29 cellular contexts compared by ENCODE assay signal in genomic region chr4:8756816-8757215, GRCh38.
"Had no signal": no experiment of that assay in that cellular context is flagged by ENCODE, and none has a peak within 500 bp of the region (broad histone marks: within the 10 kb centered on the region; RNA-seq: fewer than 3 reads in every experiment).

No MANE protein-coding gene starts in this region.

- H3K36me3 ChIP-seq: esophagus muscularis mucosa, heart left ventricle, left lung, neutrophil, thoracic aorta, vagina had no signal

- H3K9me3 Mint-ChIP-seq: activated CD4-positive, alpha-beta memory T cell treated with anti-CD3 and anti-CD28 coated beads, Interleukin-2, amount 10 ng/mL, durations not matched to agents 7 days and 5 days; activated CD4-positive, alpha-beta T cell treated with anti-CD3 and anti-CD28 coated beads, Interleukin-2, amount 10 ng/mL, durations not matched to agents 7 days and 5 days; activated T-helper 2 cell treated with anti-CD3 and anti-CD28 coated beads, Interferon-gamma antibody, Interleukin-2, Interleukin-4, amounts not matched to agents 10 μg/mL and 5 μg/mL and 100 μg/mL, durations not matched to agents 14 hours and 24 hours and 36 hours; immature natural killer cell had no signal

- DNase-seq: activated CD4-positive, alpha-beta memory T cell treated with anti-CD3 and anti-CD28 coated beads, Interleukin-2, amount 10 ng/mL, durations not matched to agents 7 days and 5 days; activated CD4-positive, alpha-beta T cell treated with anti-CD3 and anti-CD28 coated beads for 1 hour; activated CD4-positive, alpha-beta T cell treated with anti-CD3 and anti-CD28 coated beads, Interleukin-2, amount 10 ng/mL, durations not matched to agents 7 days and 5 days; activated naive CD4-positive, alpha-beta T cell treated with Interleukin-2 at 50 U/mL for 16 hours; activated T-cell treated with anti-CD3 and anti-CD28 coated beads, Interleukin-2, amount 50 U/mL, for 48 hours; body of pancreas; cerebellar nuclear complex; cortex of kidney; foreskin keratinocyte; hypothalamus; immature natural killer cell; kidney glomerular epithelial cell; mesendoderm; stimulated activated CD4-positive, alpha-beta T cell treated with anti-CD3 and anti-CD28 coated beads, Interleukin-2, amount 100 ng/mL, for 48 hours; stimulated activated naive CD8-positive, alpha-beta T cell treated with anti-CD3 and anti-CD28 coated beads, Interleukin-15, Interleukin-2, amounts not matched to agents 100 U/mL and 50 U/mL, for 24 hours; T-helper 2 cell; trophoblast cell had no signal

- ATAC-seq: body of pancreas; foreskin keratinocyte; heart left ventricle; left lung; mucosa of descending colon; stimulated activated naive CD8-positive, alpha-beta T cell treated with anti-CD3 and anti-CD28 coated beads, Interleukin-15, Interleukin-2, amounts not matched to agents 100 U/mL and 50 U/mL, for 24 hours had no signal

- H3K27ac ChIP-seq: body of pancreas, esophagus muscularis mucosa, foreskin keratinocyte, heart left ventricle, left lung, neutrophil, thoracic aorta, vagina had no signal

- H3K36me3 Mint-ChIP-seq: activated naive CD8-positive, alpha-beta T cell; immature natural killer cell had no signal

- H3K27ac Mint-ChIP-seq: activated CD4-positive, alpha-beta memory T cell treated with anti-CD3 and anti-CD28 coated beads, Interleukin-2, amount 10 ng/mL, durations not matched to agents 7 days and 5 days; activated CD4-positive, alpha-beta T cell treated with anti-CD3 and anti-CD28 coated beads, Interleukin-2, amount 10 ng/mL, durations not matched to agents 7 days and 5 days; activated naive CD8-positive, alpha-beta T cell; activated T-helper 2 cell treated with anti-CD3 and anti-CD28 coated beads, Interferon-gamma antibody, Interleukin-2, Interleukin-4, amounts not matched to agents 10 μg/mL and 5 μg/mL and 100 μg/mL, durations not matched to agents 14 hours and 24 hours and 36 hours; immature natural killer cell; nephron; progenitor cell of endocrine pancreas had no signal

- H3K4me3 Mint-ChIP-seq: activated CD4-positive, alpha-beta memory T cell treated with anti-CD3 and anti-CD28 coated beads, Interleukin-2, amount 10 ng/mL, durations not matched to agents 7 days and 5 days; activated CD4-positive, alpha-beta T cell treated with anti-CD3 and anti-CD28 coated beads, Interleukin-2, amount 10 ng/mL, durations not matched to agents 7 days and 5 days; activated naive CD8-positive, alpha-beta T cell; immature natural killer cell; nephron had no signal

- H3K4me3 ChIP-seq: body of pancreas, esophagus muscularis mucosa, heart left ventricle, left lung, lung, mucosa of descending colon, thoracic aorta, vagina had no signal

- H3K27me3 ChIP-seq: body of pancreas, foreskin keratinocyte, vagina had no signal

- H3K4me1 ChIP-seq: body of pancreas, foreskin keratinocyte, heart left ventricle, left lung, vagina had no signal

- H3K27me3 Mint-ChIP-seq: activated CD4-positive, alpha-beta memory T cell treated with anti-CD3 and anti-CD28 coated beads, Interleukin-2, amount 10 ng/mL, durations not matched to agents 7 days and 5 days; activated CD4-positive, alpha-beta T cell treated with anti-CD3 and anti-CD28 coated beads, Interleukin-2, amount 10 ng/mL, durations not matched to agents 7 days and 5 days; activated naive CD8-positive, alpha-beta T cell had no signal

- H3K4me1 Mint-ChIP-seq: activated CD4-positive, alpha-beta memory T cell treated with anti-CD3 and anti-CD28 coated beads, Interleukin-2, amount 10 ng/mL, durations not matched to agents 7 days and 5 days; activated CD4-positive, alpha-beta T cell treated with anti-CD3 and anti-CD28 coated beads, Interleukin-2, amount 10 ng/mL, durations not matched to agents 7 days and 5 days; immature natural killer cell; nephron had no signal

- H3K9me3 ChIP-seq: body of pancreas, left lung, mucosa of descending colon, neutrophil, thoracic aorta, vagina had no signal
